10 cellular contexts compared by ENCODE assay signal in genomic region chr1:248433811-248434415, GRCh38. TPM values are rescaled to one million over a fixed set of nuclear protein-coding genes. Genes with fewer than 3 reads are reported as not detected.
A peak's percentile ranks its signal among the peaks of the same experiment; 100 is the strongest.
DNase-seq lines count a peak whose midpoint lies in the region; ATAC-seq, FAIRE-seq and TF ChIP-seq lines count a peak whose summit lies in the region.
"Not testable (repeated sequence)": the region's sequence is repeated elsewhere in the genome, so short reads cannot be mapped to it uniquely, and the experiment has no call there.
"Had no signal": no experiment of that assay in that cellular context is flagged by ENCODE, and none has a peak within 500 bp of the region (broad histone marks: within the 10 kb centered on the region; RNA-seq: fewer than 3 reads in every experiment).

No MANE protein-coding gene starts in this region.

- H3K4me1 ChIP-seq in upper lobe of left lung = not testable (repeated sequence)

- not testable (repeated sequence) for H3K36me3 ChIP-seq in upper lobe of left lung

- not testable (repeated sequence) for H3K27me3 ChIP-seq in upper lobe of left lung

- H3K9me3 ChIP-seq in upper lobe of left lung = not testable (repeated sequence)

- not testable (repeated sequence) for TF ChIP-seq EP300 in upper lobe of left lung (IDR thresholded peaks at IDR 0.05)

- not testable (repeated sequence) for DNase-seq in GM12891 (ENCODE audit: insufficient read length, low spot score)
- DNase-seq in Right ventricle myocardium inferior (ENCODE audit: missing footprints) (peak; percentile 55), upper lobe of left lung (peak in 1 of 2 donors; percentile 71)

- ATAC-seq in SK-N-SH treated with all-trans-retinoic acid at 6 μM for 48 hours (peak; percentile 33; the same call in 1 of the 3 replicates), upper lobe of left lung (ENCODE audit: low FRiP score in 2 of 2) (peak; percentile 21 to 54)
- ATAC-seq in Right ventricle myocardium inferior = not testable (repeated sequence)

- 94 to 95% methylated on average over 37 to 38 of the region's 38 CpGs for WGBS in upper lobe of left lung, 2 donors

- not testable (repeated sequence) for H3K4me3 ChIP-seq in upper lobe of left lung

- not testable (repeated sequence) for TF ChIP-seq CTCF in upper lobe of left lung (IDR thresholded peaks at IDR 0.05)

- not testable (repeated sequence) for H3K27ac ChIP-seq in upper lobe of left lung

- peak; percentile 47 for FAIRE-seq in GM12891 (lab: Jason Lieb, UNC)

- not testable (repeated sequence) for TF ChIP-seq POLR2A in GM12891 (IDR thresholded peaks at IDR 0.05; ENCODE audit: low read depth, low read length); upper lobe of left lung (IDR thresholded peaks at IDR 0.05)

- intact Hi-C loops in Right ventricle myocardium inferior (cut with DNase I) = not testable (repeated sequence)

RNA-seq across cellular contexts. Expression of gene OR2T2, which starts 11.5 kb away (rescaled TPM):
- polyA plus RNA-seq in GM12891 (2012; ENCODE audit: low read depth, missing spikeins) = 0.41 TPM
- not detected for total RNA-seq in Right ventricle myocardium inferior
- total RNA-seq in upper lobe of left lung = not detected
- total RNA-seq: A673; CD4-positive, alpha-beta memory T cell; CD4-positive, CD25-positive, alpha-beta regulatory T cell; CD8-positive, alpha-beta memory T cell had no signal
- polyA plus RNA-seq: AG04450; CD14-positive monocyte; CD4-positive, alpha-beta memory T cell; CD4-positive, CD25-positive, alpha-beta regulatory T cell; CD8-positive, alpha-beta memory T cell had no signal

RNA-seq across cellular contexts. Expression of gene OR2T1, which starts 31.1 kb away (rescaled TPM):
- polyA plus RNA-seq in GM12891 (2012; ENCODE audit: low read depth, missing spikeins) = not detected
- total RNA-seq in Right ventricle myocardium inferior (not detected), upper lobe of left lung (not detected)
- total RNA-seq: A673; CD4-positive, alpha-beta memory T cell; CD4-positive, CD25-positive, alpha-beta regulatory T cell; CD8-positive, alpha-beta memory T cell had no signal
- polyA plus RNA-seq: AG04450; CD14-positive monocyte; CD4-positive, alpha-beta memory T cell; CD4-positive, CD25-positive, alpha-beta regulatory T cell; CD8-positive, alpha-beta memory T cell had no signal

RNA-seq across cellular contexts. Expression of gene OR2T3, which starts 39.2 kb away (rescaled TPM):
- polyA plus RNA-seq in GM12891 (2012; ENCODE audit: low read depth, missing spikeins) = 2.3 TPM
- not detected for total RNA-seq in Right ventricle myocardium inferior
- not detected for total RNA-seq in upper lobe of left lung
- total RNA-seq: A673; CD4-positive, alpha-beta memory T cell; CD4-positive, CD25-positive, alpha-beta regulatory T cell; CD8-positive, alpha-beta memory T cell had no signal
- polyA plus RNA-seq: AG04450; CD14-positive monocyte; CD4-positive, alpha-beta memory T cell; CD4-positive, CD25-positive, alpha-beta regulatory T cell; CD8-positive, alpha-beta memory T cell had no signal

RNA-seq across cellular contexts. Expression of gene OR2T5, which starts 54.5 kb away (rescaled TPM):
- polyA plus RNA-seq in GM12891 (2012; ENCODE audit: low read depth, missing spikeins) = not detected
- not detected for total RNA-seq in Right ventricle myocardium inferior
- total RNA-seq in upper lobe of left lung = not detected
- total RNA-seq: A673; CD4-positive, alpha-beta memory T cell; CD4-positive, CD25-positive, alpha-beta regulatory T cell; CD8-positive, alpha-beta memory T cell had no signal
- polyA plus RNA-seq: AG04450; CD14-positive monocyte; CD4-positive, alpha-beta memory T cell; CD4-positive, CD25-positive, alpha-beta regulatory T cell; CD8-positive, alpha-beta memory T cell had no signal

RNA-seq across cellular contexts. Expression of gene OR2T6, which starts 58.4 kb away (rescaled TPM):
- polyA plus RNA-seq in GM12891 (2012; ENCODE audit: low read depth, missing spikeins) = not detected
- total RNA-seq in Right ventricle myocardium inferior (not detected), upper lobe of left lung (not detected)
- total RNA-seq: A673; CD4-positive, alpha-beta memory T cell; CD4-positive, CD25-positive, alpha-beta regulatory T cell; CD8-positive, alpha-beta memory T cell had no signal
- polyA plus RNA-seq: AG04450; CD14-positive monocyte; CD4-positive, alpha-beta memory T cell; CD4-positive, CD25-positive, alpha-beta regulatory T cell; CD8-positive, alpha-beta memory T cell had no signal
